9 cellular contexts compared by ENCODE assay signal in genomic region chr1:159141584-159142518, GRCh38. TPM values are rescaled to one million over a fixed set of nuclear protein-coding genes. Genes with fewer than 3 reads are reported as not detected.
DNase-seq lines count a peak whose midpoint lies in the region; ATAC-seq and TF ChIP-seq lines count a peak whose summit lies in the region.
"Had no signal": no experiment of that assay in that cellular context is flagged by ENCODE, and none has a peak within 500 bp of the region (broad histone marks: within the 10 kb centered on the region; RNA-seq: fewer than 3 reads in every experiment).

No MANE protein-coding gene starts in this region.

- H3K9me3 Mint-ChIP-seq in activated CD4-positive, alpha-beta memory T cell treated with anti-CD3 and anti-CD28 coated beads for 36 hours: no peaks in the 10 kb centered on the region
- H3K9me3 Mint-ChIP-seq in activated CD4-positive, alpha-beta memory T cell treated with anti-CD3 and anti-CD28 coated beads, Interleukin-2, amount 10 ng/mL, durations not matched to agents 7 days and 5 days: no peaks in the 10 kb centered on the region

- H3K4me1 ChIP-seq in fibroblast of lung (ENCODE audit: control insufficient read depth, extremely low read depth, insufficient read depth, low read length): no peaks in the 10 kb centered on the region
- no peaks in the 10 kb centered on the region for H3K4me1 ChIP-seq in aorta (ENCODE audit: control insufficient read depth in 1 of 2, insufficient read depth in 2 of 2, low read length in 2 of 2)

- H3K27me3 Mint-ChIP-seq in activated CD4-positive, alpha-beta memory T cell treated with anti-CD3 and anti-CD28 coated beads for 36 hours: peaks cover 15% of the 10 kb centered on the region
- H3K27me3 Mint-ChIP-seq in activated CD4-positive, alpha-beta memory T cell treated with anti-CD3 and anti-CD28 coated beads, Interleukin-2, amount 10 ng/mL, durations not matched to agents 7 days and 5 days: peaks cover 32% of the 10 kb centered on the region

- DNase-seq in activated CD4-positive, alpha-beta memory T cell treated with anti-CD3 and anti-CD28 coated beads for 36 hours: peak; percentile 20
- DNase-seq in activated CD4-positive, alpha-beta memory T cell treated with anti-CD3 and anti-CD28 coated beads, Interleukin-2, amount 10 ng/mL, durations not matched to agents 7 days and 5 days: no peak
- DNase-seq in NCI-H82 treated with DMSO at 0.1 percent for 48 hours (lab: John Stamatoyannopoulos, UW; ENCODE audit: unreplicated experiment) (peak; percentile 24), fibroblast of lung (ENCODE audit: low read depth in 2 of 2) (peak; percentile 49 to 75), skeletal muscle cell (ENCODE audit: low read depth) (peak; percentile 39), aorta (no peak), NAMALWA (ENCODE audit: low spot score) (no peak)
- DNase-seq: CD4-positive, CD25-positive, alpha-beta regulatory T cell had no signal

- no peaks in the 10 kb centered on the region for H3K79me2 ChIP-seq in fibroblast of lung (ENCODE audit: control insufficient read depth, insufficient read depth, low read length)

- H3K27ac ChIP-seq in fibroblast of lung (ENCODE audit: insufficient read depth, low read length): no peak overlapping the region
- no peak overlapping the region for H3K27ac ChIP-seq in aorta (ENCODE audit: low read depth in 1 of 2, low read length in 2 of 2)

- no peak overlapping the region for H3K4me3 Mint-ChIP-seq in activated CD4-positive, alpha-beta memory T cell treated with anti-CD3 and anti-CD28 coated beads for 36 hours
- no peak overlapping the region for H3K4me3 Mint-ChIP-seq in activated CD4-positive, alpha-beta memory T cell treated with anti-CD3 and anti-CD28 coated beads, Interleukin-2, amount 10 ng/mL, durations not matched to agents 7 days and 5 days
- H3K4me3 Mint-ChIP-seq: CD4-positive, CD25-positive, alpha-beta regulatory T cell had no signal

- H3K36me3 ChIP-seq in fibroblast of lung (ENCODE audit: control insufficient read depth, insufficient read depth, low read length): no peaks in the 10 kb centered on the region
- no peaks in the 10 kb centered on the region for H3K36me3 ChIP-seq in aorta (ENCODE audit: control insufficient read depth in 1 of 2, insufficient read depth in 2 of 2, low read length in 1 of 2)

- H3K4me2 ChIP-seq in fibroblast of lung (ENCODE audit: extremely low read depth, insufficient read depth, low read length): no peak overlapping the region

- no peaks in the 10 kb centered on the region for H3K4me1 Mint-ChIP-seq in activated CD4-positive, alpha-beta memory T cell treated with anti-CD3 and anti-CD28 coated beads for 36 hours (ENCODE audit: low read depth)
- H3K4me1 Mint-ChIP-seq in activated CD4-positive, alpha-beta memory T cell treated with anti-CD3 and anti-CD28 coated beads, Interleukin-2, amount 10 ng/mL, durations not matched to agents 7 days and 5 days: no peaks in the 10 kb centered on the region

- H3K27ac Mint-ChIP-seq in activated CD4-positive, alpha-beta memory T cell treated with anti-CD3 and anti-CD28 coated beads for 36 hours: no peak overlapping the region
- no peak overlapping the region for H3K27ac Mint-ChIP-seq in activated CD4-positive, alpha-beta memory T cell treated with anti-CD3 and anti-CD28 coated beads, Interleukin-2, amount 10 ng/mL, durations not matched to agents 7 days and 5 days
- H3K27ac Mint-ChIP-seq: CD4-positive, CD25-positive, alpha-beta regulatory T cell had no signal

- WGBS in aorta, 2 donors: 35 to 36% methylated on average over 19 of the region's 19 CpGs

- no peak for ATAC-seq in aorta (ENCODE audit: low FRiP score)
- ATAC-seq in HG02642 (IDR thresholded peaks at IDR 0.05; ENCODE audit: poor library complexity, unreplicated experiment): no peak

- peaks cover 2% of the 10 kb centered on the region for H3K27me3 ChIP-seq in fibroblast of lung (ENCODE audit: control insufficient read depth, insufficient read depth, low read length)
- H3K27me3 ChIP-seq in aorta (ENCODE audit: control insufficient read depth in 1 of 2, insufficient read depth in 2 of 2, low read length in 1 of 2): no peaks in the 10 kb centered on the region

- H4K20me1 ChIP-seq in fibroblast of lung (ENCODE audit: control insufficient read depth, extremely low read depth, insufficient read depth, low read length): no peaks in the 10 kb centered on the region

- H3K9me3 ChIP-seq in fibroblast of lung (ENCODE audit: control insufficient read depth, insufficient read depth, low read depth, low read length) (no peaks in the 10 kb centered on the region), aorta (ENCODE audit: control insufficient read depth, low read length) (peaks cover 1% of the 10 kb centered on the region)

- intact Hi-C loops in activated CD4-positive, alpha-beta memory T cell treated with anti-CD3 and anti-CD28 coated beads for 36 hours (cut with micrococcal nuclease): no loop called here
- intact Hi-C loops in aorta (cut with DNase I): no loop called here

- H3K36me3 Mint-ChIP-seq in activated CD4-positive, alpha-beta memory T cell treated with anti-CD3 and anti-CD28 coated beads for 36 hours: no peaks in the 10 kb centered on the region
- H3K36me3 Mint-ChIP-seq in activated CD4-positive, alpha-beta memory T cell treated with anti-CD3 and anti-CD28 coated beads, Interleukin-2, amount 10 ng/mL, durations not matched to agents 7 days and 5 days (ENCODE audit: low read depth): no peaks in the 10 kb centered on the region
- H3K36me3 Mint-ChIP-seq: CD4-positive, CD25-positive, alpha-beta regulatory T cell had no signal

- TF ChIP-seq CTCF in fibroblast of lung (conservative IDR thresholded peaks at IDR 0.05 in 1 of 2, IDR thresholded peaks at IDR 0.05 in 1 of 2; ENCODE audit: low read depth in 1 of 2, low read length in 2 of 2): no peak

- POLR2A ChIA-PET in activated CD4-positive, alpha-beta memory T cell treated with anti-CD3 and anti-CD28 coated beads for 36 hours (lab: Charles Lee): no interaction called here
- POLR2A ChIA-PET in activated CD4-positive, alpha-beta memory T cell treated with anti-CD3 and anti-CD28 coated beads, Interleukin-2, amount 10 ng/mL, durations not matched to agents 7 days and 5 days (lab: Charles Lee): no interaction called here

- peak overlapping the region; percentile 25 for H2AFZ ChIP-seq in fibroblast of lung (ENCODE audit: low read length)

- CTCF ChIA-PET in activated CD4-positive, alpha-beta memory T cell treated with anti-CD3 and anti-CD28 coated beads for 36 hours (lab: Charles Lee): interaction anchor here (1.0 to 2.6 kb wide), 3 partner anchors 9 to 69 kb away, joined by 3 to 18 read pairs (median 3); no protein-coding TSS in a partner anchor
- CTCF ChIA-PET in activated CD4-positive, alpha-beta memory T cell treated with anti-CD3 and anti-CD28 coated beads, Interleukin-2, amount 10 ng/mL, durations not matched to agents 7 days and 5 days (lab: Charles Lee): interaction anchor here (1.3 kb wide), 1 partner anchor 8 kb away, joined by 3 read pairs; no protein-coding TSS in a partner anchor

- no peak overlapping the region for H3K9ac ChIP-seq in fibroblast of lung (ENCODE audit: insufficient read depth, low read length)

- H3K4me3 ChIP-seq in fibroblast of lung (replicated peaks in 1 of 4; ENCODE audit: control extremely low read depth in 1 of 4, insufficient read depth in 1 of 4, low read depth in 3 of 4, low read length in 4 of 4) (peak overlapping the region in 1 of 4 experiments; percentile 37), skeletal muscle cell (ENCODE audit: low read depth, low read length) (peak overlapping the region; percentile 42), aorta (ENCODE audit: low read length in 2 of 2) (no peak overlapping the region)

RNA-seq across cellular contexts. Expression of gene CADM3, which starts 29.6 kb away (rescaled TPM):
- total RNA-seq in activated CD4-positive, alpha-beta memory T cell treated with anti-CD3 and anti-CD28 coated beads for 36 hours: not detected
- not detected for total RNA-seq in activated CD4-positive, alpha-beta memory T cell treated with anti-CD3 and anti-CD28 coated beads, Interleukin-2, amount 10 ng/mL, durations not matched to agents 7 days and 5 days
- total RNA-seq in fibroblast of lung: 2.1 TPM in 1 of 2 replicates, not detected in the other
- not detected in 2 replicates for polyA plus RNA-seq in fibroblast of lung
- not detected in 2 replicates for polyA plus RNA-seq in fibroblast of lung (2012)
- polyA minus RNA-seq in fibroblast of lung (ENCODE audit: low replicate concordance): not detected in 2 replicates
- total RNA-seq in aorta: 10 to 100 TPM; 10.9 to 41.2 TPM
- under 1 TPM in 1 of 2 donors, not detected in 1; 0.75 TPM for polyA plus RNA-seq in aorta
- total RNA-seq: CD4-positive, CD25-positive, alpha-beta regulatory T cell had no signal
- polyA plus RNA-seq: CD4-positive, CD25-positive, alpha-beta regulatory T cell had no signal

Comparison
In these comparisons a context has a peak if more than half of its experiments do, and no peak if none do; other contexts are left out.
1. DNase-seq: peak in activated CD4-positive, alpha-beta memory T cell treated with anti-CD3 and anti-CD28 coated beads for 36 hours (single experiment), NCI-H82 treated with DMSO at 0.1 percent for 48 hours (single experiment), fibroblast of lung (2 of 2) and skeletal muscle cell (single experiment); none in activated CD4-positive, alpha-beta memory T cell treated with anti-CD3 and anti-CD28 coated beads, Interleukin-2, amount 10 ng/mL, durations not matched to agents 7 days and 5 days (single experiment), aorta (0 of 2) and NAMALWA (single experiment).